Comparison of ENCODE assay signal across 34 cellular contexts in genomic region chr4:73596001-73596400, GRCh38. TPM values are rescaled to one million over a fixed set of nuclear protein-coding genes. Genes with fewer than 3 reads are reported as not detected.
"Had no signal": no experiment of that assay in that cellular context is flagged by ENCODE, and none has a peak within 500 bp of the region (broad histone marks: within the 10 kb centered on the region; RNA-seq: fewer than 3 reads in every experiment).

No MANE protein-coding gene starts in this region.

- ATAC-seq: activated CD4-positive, alpha-beta T cell treated with anti-CD3 and anti-CD28 coated beads for 36 hours; SK-N-SH treated with all-trans-retinoic acid at 6 μM for 48 hours; T-helper 17 cell had no signal

- H3K4me1 ChIP-seq: breast epithelium, colonic mucosa had no signal

- H3K4me2 ChIP-seq: KMS-11 had no signal

- H3K27me3 ChIP-seq: breast epithelium, colonic mucosa, MG63, Peyer's patch, SJSA1 had no signal

- H3K4me3 ChIP-seq: breast epithelium, colonic mucosa, MG63, Peyer's patch, SJSA1 had no signal

- DNase-seq: activated CD4-positive, alpha-beta memory T cell treated with anti-CD3 and anti-CD28 coated beads, Interleukin-2, amount 10 ng/mL, durations not matched to agents 7 days and 5 days; activated CD4-positive, alpha-beta T cell treated with anti-CD3 and anti-CD28 coated beads for 36 hours; activated CD4-positive, alpha-beta T cell treated with anti-CD3 and anti-CD28 coated beads, Interleukin-2, amount 50 U/mL, for 1 hour; activated gamma-delta T cell treated with Interleukin-2 at 50 U/mL for 16 hours; activated naive CD4-positive, alpha-beta T cell treated with anti-CD3 and anti-CD28 coated beads, Interleukin-2, amount 10 ng/mL, durations not matched to agents 7 days and 5 days; activated naive CD8-positive, alpha-beta T cell treated with anti-CD3 and anti-CD28 coated beads for 36 hours; activated T-cell treated with anti-CD3 and anti-CD28 coated beads for 4 hours; activated T-cell treated with anti-CD3 and anti-CD28 coated beads, Interleukin-2, amount 50 U/mL, for 48 hours; aorta; caudate nucleus; colonic mucosa; MG63; MV-4-11; NCI-H1092 treated with DMSO at 0.1 percent for 48 hours; NCI-H1417 treated with DMSO at 0.1 percent for 48 hours; NCI-H1694; NCI-H2029; NCI-H2107; NCI-H2171 treated with DMSO at 0.1 percent for 48 hours; NCI-H226; NCI-H526 treated with DMSO at 0.1 percent for 48 hours; NCI-H82; Peyer's patch; SHP77; T-helper 17 cell; T-helper 9 cell; WERI-Rb-1 had no signal

- H3K36me3 ChIP-seq: breast epithelium, colonic mucosa, MG63, Peyer's patch, SJSA1, WERI-Rb-1 had no signal

- H3K9me3 ChIP-seq: breast epithelium, colonic mucosa, MG63, Peyer's patch, SJSA1 had no signal

- H3K9ac ChIP-seq: KMS-11 had no signal

- H3K27ac ChIP-seq: breast epithelium, colonic mucosa, KMS-11, Peyer's patch, SJSA1, WERI-Rb-1 had no signal

- FAIRE-seq: TTC549 had no signal

RNA-seq across cellular contexts. Expression of gene RASSF6, which starts 24.2 kb away (rescaled TPM):
- total RNA-seq: activated CD8-positive, alpha-beta memory T cell treated with anti-CD3 and anti-CD28 coated beads for 36 hours; activated naive CD8-positive, alpha-beta T cell treated with anti-CD3 and anti-CD28 coated beads for 36 hours; activated T-helper 2 cell treated with anti-CD3 and anti-CD28 coated beads, Interferon-gamma antibody, Interleukin-2, Interleukin-4, amounts not matched to agents 10 μg/mL and 5 μg/mL and 100 μg/mL, durations not matched to agents 14 hours and 24 hours and 36 hours; aorta; SJSA1 had no signal
